Comparison of ENCODE assay signal across 25 cellular contexts in the genomic region with DNA sequence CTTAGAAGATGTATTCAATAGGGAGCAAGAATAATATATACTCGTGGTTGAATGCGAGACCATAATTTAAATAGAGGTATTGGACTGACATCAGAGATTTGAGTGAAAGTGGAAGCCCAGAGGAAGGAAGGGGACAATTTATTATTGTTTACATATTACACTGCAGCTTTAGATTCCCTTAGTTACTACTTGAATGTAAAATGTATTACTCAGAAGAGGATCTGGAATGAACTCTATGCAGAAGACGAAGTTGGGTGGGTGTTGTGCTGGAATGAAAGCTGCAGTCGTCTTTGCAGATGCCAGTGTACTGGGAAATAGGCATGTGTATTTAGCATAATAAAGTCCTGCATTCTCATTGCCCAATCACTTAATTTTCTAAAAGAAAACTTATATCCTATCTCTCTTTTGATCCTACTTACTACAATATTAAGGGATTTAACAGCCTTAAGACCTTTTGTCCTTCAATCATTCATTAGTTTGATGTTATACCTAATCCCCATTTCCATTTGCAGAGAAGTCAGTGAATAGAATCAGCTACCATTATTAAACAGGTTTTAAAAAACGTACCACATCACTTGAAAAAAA.
A peak's percentile ranks its signal among the peaks of the same experiment; 100 is the strongest.
DNase-seq lines count a peak whose midpoint lies in the region; ATAC-seq and TF ChIP-seq lines count a peak whose summit lies in the region.
"Had no signal": no experiment of that assay in that cellular context is flagged by ENCODE, and none has a peak within 500 bp of the region (broad histone marks: within the 10 kb centered on the region; RNA-seq: fewer than 3 reads in every experiment).

No MANE protein-coding gene starts in this region.

- no peaks in the 10 kb centered on the region for H3K36me3 ChIP-seq in brain microvascular endothelial cell (replicated peaks)
- no peaks in the 10 kb centered on the region for H3K36me3 ChIP-seq in mesenchymal stem cell (ENCODE audit: control insufficient read depth in 1 of 2, insufficient read depth in 2 of 2, low read depth in 1 of 2, low read length in 2 of 2)
- H3K36me3 ChIP-seq: heart right ventricle, spleen, suprapubic skin had no signal

- no peak overlapping the region for H2AK5ac ChIP-seq in mesenchymal stem cell (ENCODE audit: low read length, severe bottlenecking)

- H4K8ac ChIP-seq in mesenchymal stem cell (ENCODE audit: low read length), result no peak overlapping the region

- H3K27me3 Mint-ChIP-seq in HFFc6 (ENCODE audit: insufficient read depth), result peaks cover 3% of the 10 kb centered on the region; the same call in 1 of the 2 replicates
- H3K27me3 Mint-ChIP-seq: stimulated activated naive B cell treated with anti-CD40 and anti-IgM and Interleukin-4, amounts not matched to agents 10 μg/mL and 1 μg/mL and 100 μg/mL, for 72 hours had no signal

- WGBS in mesenchymal stem cell, result 28% methylated on average over 2 of the region's 5 CpGs

- no peak overlapping the region for H3K4me2 ChIP-seq in mesenchymal stem cell (ENCODE audit: low read length, poor library complexity, severe bottlenecking)

- H4K91ac ChIP-seq in mesenchymal stem cell (ENCODE audit: low read length), result no peak overlapping the region

- H3K4ac ChIP-seq in mesenchymal stem cell (ENCODE audit: low read depth in 1 of 2, low read length in 2 of 2), result no peak overlapping the region

- H3K4me3 Mint-ChIP-seq in HFFc6, result peak overlapping the region; percentile 26; the same call in 1 of the 2 replicates
- H3K4me3 Mint-ChIP-seq: activated CD4-positive, alpha-beta T cell treated with anti-CD3 and anti-CD28 coated beads, Interleukin-2, amount 10 ng/mL, durations not matched to agents 24 days and 14 days; activated naive CD4-positive, alpha-beta T cell treated with anti-CD3 and anti-CD28 coated beads for 36 hours; activated T-cell treated with anti-CD3 and anti-CD28 coated beads, Interleukin-2, amount 50 U/mL, for 72 hours; CD14-positive monocyte; naive thymus-derived CD4-positive, alpha-beta T cell; stimulated activated naive B cell treated with anti-CD40 and anti-IgM and Interleukin-4, amounts not matched to agents 10 μg/mL and 1 μg/mL and 100 μg/mL, for 72 hours had no signal

- H3K9ac ChIP-seq in mesenchymal stem cell (ENCODE audit: low read length), result no peak overlapping the region

- H2BK120ac ChIP-seq in mesenchymal stem cell (ENCODE audit: low read depth, low read length), result no peak overlapping the region

- DNase-seq in AG20443 (ENCODE audit: low spot score) (peak; percentile 39), HFFc6 (peak; percentile 59), brain microvascular endothelial cell (peak; percentile 20), mesenchymal stem cell (peak; percentile 50), kidney tubule cell (ENCODE audit: low spot score) (no peak), OCI-M2 (lab: John Stamatoyannopoulos, UW; ENCODE audit: unreplicated experiment) (no peak), SW 1271 (lab: John Stamatoyannopoulos, UW) (no peak)
- DNase-seq: activated CD4-positive, alpha-beta T cell treated with anti-CD3 and anti-CD28 coated beads, Interleukin-2, amount 10 ng/mL, durations not matched to agents 24 days and 14 days; activated naive CD4-positive, alpha-beta T cell treated with anti-CD3 and anti-CD28 coated beads for 36 hours; activated T-cell treated with anti-CD3 and anti-CD28 coated beads, Interleukin-2, amount 50 U/mL, for 72 hours; amygdala; dermis blood vessel endothelial cell; foreskin keratinocyte; heart right ventricle; naive thymus-derived CD4-positive, alpha-beta T cell; NCI-H1417; NCI-H526; spleen; stimulated activated CD4-positive, alpha-beta T cell treated with anti-CD3 and anti-CD28 coated beads, Interleukin-2, amount 100 ng/mL, for 48 hours; stimulated activated naive B cell treated with anti-CD40 and anti-IgM and Interleukin-4, amounts not matched to agents 10 μg/mL and 1 μg/mL and 100 μg/mL, for 72 hours; T-helper 2 cell had no signal

- no peak overlapping the region for H2BK5ac ChIP-seq in mesenchymal stem cell (ENCODE audit: low read depth, low read length, poor library complexity, severe bottlenecking)

- H3K23ac ChIP-seq in mesenchymal stem cell (ENCODE audit: low read length in 2 of 2), result no peak overlapping the region

- no peak overlapping the region for H3K14ac ChIP-seq in mesenchymal stem cell (ENCODE audit: low read length in 2 of 2)

- no peak overlapping the region for H2AFZ ChIP-seq in mesenchymal stem cell (ENCODE audit: low read depth, low read length)

- no peak overlapping the region for H3K27ac ChIP-seq in brain microvascular endothelial cell
- H3K27ac ChIP-seq in mesenchymal stem cell (ENCODE audit: low read length, poor library complexity, severe bottlenecking), result no peak overlapping the region
- H3K27ac ChIP-seq: foreskin keratinocyte, heart right ventricle, spleen, suprapubic skin had no signal

- H3K9me3 ChIP-seq in mesenchymal stem cell (ENCODE audit: control insufficient read depth, low read length), result no peaks in the 10 kb centered on the region
- H3K9me3 ChIP-seq: heart right ventricle, spleen, suprapubic skin had no signal

- TF ChIP-seq CTCF in HFFc6 (IDR thresholded peaks at IDR 0.05) (no peak), brain microvascular endothelial cell (IDR thresholded peaks at IDR 0.05; ENCODE audit: low read depth, low read length, missing control alignments) (no peak)

- in situ Hi-C loops in brain microvascular endothelial cell (cut with HindIII; ENCODE audit: low pct_ligation_motif_present, low sequenced_read_pairs), result no loop called here

- no peak for ATAC-seq in HG03442 (IDR thresholded peaks at IDR 0.05; ENCODE audit: unreplicated experiment)
- ATAC-seq: activated T-cell treated with anti-CD3 and anti-CD28 coated beads, Interleukin-2, amount 50 U/mL, for 72 hours; foreskin keratinocyte; heart right ventricle; left lobe of liver; naive thymus-derived CD4-positive, alpha-beta T cell; stimulated activated naive B cell treated with anti-CD40 and anti-IgM and Interleukin-4, amounts not matched to agents 10 μg/mL and 1 μg/mL and 100 μg/mL, for 72 hours had no signal

- H3K36me3 Mint-ChIP-seq in HFFc6 (ENCODE audit: low read depth), result no peaks in the 10 kb centered on the region
- H3K36me3 Mint-ChIP-seq: CD14-positive monocyte; naive thymus-derived CD4-positive, alpha-beta T cell; stimulated activated naive B cell treated with anti-CD40 and anti-IgM and Interleukin-4, amounts not matched to agents 10 μg/mL and 1 μg/mL and 100 μg/mL, for 72 hours had no signal

- H3K27me3 ChIP-seq in brain microvascular endothelial cell (replicated peaks) (no peaks in the 10 kb centered on the region), mesenchymal stem cell (ENCODE audit: control insufficient read depth in 1 of 2, insufficient read depth in 1 of 2, low read length in 2 of 2) (no peaks in the 10 kb centered on the region)
- H3K27me3 ChIP-seq: foreskin keratinocyte, heart right ventricle, suprapubic skin had no signal

- peak overlapping the region; percentile 70 for H3K27ac Mint-ChIP-seq in HFFc6
- H3K27ac Mint-ChIP-seq: activated CD4-positive, alpha-beta T cell treated with anti-CD3 and anti-CD28 coated beads, Interleukin-2, amount 10 ng/mL, durations not matched to agents 24 days and 14 days; activated naive CD4-positive, alpha-beta T cell treated with anti-CD3 and anti-CD28 coated beads for 36 hours; activated T-cell treated with anti-CD3 and anti-CD28 coated beads, Interleukin-2, amount 50 U/mL, for 72 hours; CD14-positive monocyte; naive thymus-derived CD4-positive, alpha-beta T cell; stimulated activated naive B cell treated with anti-CD40 and anti-IgM and Interleukin-4, amounts not matched to agents 10 μg/mL and 1 μg/mL and 100 μg/mL, for 72 hours had no signal

- H3K18ac ChIP-seq in mesenchymal stem cell (ENCODE audit: low read depth in 1 of 2, low read length in 2 of 2), result no peak overlapping the region

- no peaks in the 10 kb centered on the region for H3K9me3 Mint-ChIP-seq in HFFc6
- H3K9me3 Mint-ChIP-seq: activated CD4-positive, alpha-beta T cell treated with anti-CD3 and anti-CD28 coated beads, Interleukin-2, amount 10 ng/mL, durations not matched to agents 24 days and 14 days; activated naive CD4-positive, alpha-beta T cell treated with anti-CD3 and anti-CD28 coated beads for 36 hours; activated T-cell treated with anti-CD3 and anti-CD28 coated beads, Interleukin-2, amount 50 U/mL, for 72 hours; naive thymus-derived CD4-positive, alpha-beta T cell; stimulated activated naive B cell treated with anti-CD40 and anti-IgM and Interleukin-4, amounts not matched to agents 10 μg/mL and 1 μg/mL and 100 μg/mL, for 72 hours had no signal

- H3K4me1 Mint-ChIP-seq in HFFc6 (ENCODE audit: low read depth), result peaks cover 84% of the 10 kb centered on the region

- H3K79me1 ChIP-seq in mesenchymal stem cell (replicated peaks; ENCODE audit: low read length, poor library complexity, severe bottlenecking), result no peaks in the 10 kb centered on the region

- H2BK12ac ChIP-seq in mesenchymal stem cell (ENCODE audit: low read length in 2 of 2), result no peak overlapping the region

- no peak overlapping the region for H2BK15ac ChIP-seq in mesenchymal stem cell (ENCODE audit: low read depth, poor library complexity, severe bottlenecking)

- no peak overlapping the region for H3K4me3 ChIP-seq in brain microvascular endothelial cell (ENCODE audit: low read depth, low read length)
- H3K4me3 ChIP-seq in mesenchymal stem cell (ENCODE audit: insufficient read depth in 1 of 2, low read depth in 1 of 2, low read length in 2 of 2), result no peak overlapping the region
- H3K4me3 ChIP-seq: heart right ventricle, spleen, suprapubic skin had no signal

- peaks cover 2% of the 10 kb centered on the region for H3K4me1 ChIP-seq in mesenchymal stem cell (ENCODE audit: control insufficient read depth, insufficient read depth, low read depth, low read length)

Comparison
In these comparisons a context has a peak if more than half of its experiments do, and no peak if none do; other contexts are left out.
1. DNase-seq: peak in AG20443 (single experiment), HFFc6 (single experiment), brain microvascular endothelial cell (single experiment) and mesenchymal stem cell (single experiment); none in kidney tubule cell (single experiment), OCI-M2 (single experiment) and SW 1271 (0 of 2).